ENCODE assay signal across 19 cellular contexts in the genomic region with DNA sequence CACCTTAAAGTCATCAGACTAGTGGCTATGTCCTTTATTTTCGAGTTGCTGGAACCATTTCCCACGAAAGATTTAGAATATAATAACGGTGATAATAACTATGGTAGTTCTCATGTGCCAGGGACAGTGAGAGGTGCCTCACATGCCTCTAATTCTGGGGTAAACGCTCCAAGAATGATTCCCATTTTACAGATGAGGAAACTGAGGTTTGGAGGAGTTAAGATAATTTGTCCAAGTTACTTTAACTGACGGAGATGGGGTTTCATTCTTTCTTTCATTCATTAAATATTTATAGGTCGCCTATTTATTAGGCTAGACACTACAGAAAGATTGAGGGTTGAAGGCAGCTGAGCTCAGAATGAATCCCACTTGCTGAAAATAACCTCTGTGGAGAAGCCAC. TPM values are rescaled to one million over a fixed set of nuclear protein-coding genes. Genes with fewer than 3 reads are reported as not detected.
DNase-seq lines count a peak whose midpoint lies in the region; ATAC-seq, FAIRE-seq and TF ChIP-seq lines count a peak whose summit lies in the region.
"Had no signal": no experiment of that assay in that cellular context is flagged by ENCODE, and none has a peak within 500 bp of the region (broad histone marks: within the 10 kb centered on the region; RNA-seq: fewer than 3 reads in every experiment).

No MANE protein-coding gene starts in this region.

- H3K9ac ChIP-seq in BLaER1 (peak overlapping the region; percentile 35; the same call in 1 of the 2 replicates), endothelial cell of umbilical vein (replicated peaks; ENCODE audit: extremely low read depth, insufficient read depth, low read length) (no peak overlapping the region)

- TF ChIP-seq POLR2A in endothelial cell of umbilical vein (IDR thresholded peaks at IDR 0.05; ENCODE audit: low read depth, low read length): no peak

- CTCF ChIA-PET in CD8-positive, alpha-beta memory T cell (lab: Charles Lee): interaction anchor here (1.3 to 2.4 kb wide), 3 partner anchors 11 to 47 kb away, joined by 4 to 11 read pairs (median 5); no protein-coding TSS in a partner anchor
- CTCF ChIA-PET in activated B cell treated with CpG ODN at 0.5 μM for 24 hours (lab: Charles Lee): no interaction called here
- CTCF ChIA-PET in endothelial cell of umbilical vein (lab: Charles Lee): interaction anchor here (0.9 to 1.9 kb wide), 5 partner anchors 8 to 48 kb away, joined by 3 to 7 read pairs (median 4); no protein-coding TSS in a partner anchor

- H3K9me3 Mint-ChIP-seq in CD8-positive, alpha-beta memory T cell: no peaks in the 10 kb centered on the region
- H3K9me3 Mint-ChIP-seq in activated B cell treated with CpG ODN at 0.5 μM for 24 hours: no peaks in the 10 kb centered on the region

- H3K9me3 ChIP-seq in BLaER1 (no peaks in the 10 kb centered on the region), endothelial cell of umbilical vein (replicated peaks; ENCODE audit: control insufficient read depth, insufficient read depth, low read length) (no peaks in the 10 kb centered on the region)
- no peaks in the 10 kb centered on the region for H3K9me3 ChIP-seq in CD8-positive, alpha-beta memory T cell (ENCODE audit: low read length)
- H3K9me3 ChIP-seq: BE2C, heart left ventricle had no signal

- H3K27ac Mint-ChIP-seq in CD8-positive, alpha-beta memory T cell: peak overlapping the region; percentile 85 to 95 (median 94)
- peak overlapping the region; percentile 36 for H3K27ac Mint-ChIP-seq in activated B cell treated with CpG ODN at 0.5 μM for 24 hours

- no peaks in the 10 kb centered on the region for H4K20me1 ChIP-seq in BLaER1
- H4K20me1 ChIP-seq in endothelial cell of umbilical vein (replicated peaks; ENCODE audit: control insufficient read depth, extremely low read depth, insufficient read depth, low read length): no peaks in the 10 kb centered on the region

- no peak for DNase-seq in CD8-positive, alpha-beta memory T cell
- no peak for DNase-seq in activated B cell treated with CpG ODN at 0.5 μM for 24 hours
- DNase-seq in endothelial cell of umbilical vein (ENCODE audit: low read depth, low spot score): no peak
- DNase-seq in COLO829 (ENCODE audit: low spot score): no peak
- DNase-seq in glomerular visceral epithelial cell (ENCODE audit: extremely low spot score): no peak
- DNase-seq in ureter (ENCODE audit: low spot score): no peak
- DNase-seq: BE2C, cortex of kidney, DMS79, heart left ventricle, mesendoderm, NCI-H1694 treated with DMSO at 0.1 percent for 48 hours, PC-9, retina, substantia nigra, WERI-Rb-1 had no signal

- TF ChIP-seq CTCF in activated B cell treated with CpG ODN at 0.5 μM for 24 hours (IDR thresholded peaks at IDR 0.05): no peak
- no peak for TF ChIP-seq CTCF in endothelial cell of umbilical vein (IDR thresholded peaks at IDR 0.05; ENCODE audit: extremely low read depth in 1 of 2, insufficient read depth in 1 of 2, low read depth in 1 of 2, low read length in 2 of 2)

- no peaks in the 10 kb centered on the region for H3K36me3 Mint-ChIP-seq in CD8-positive, alpha-beta memory T cell
- no peaks in the 10 kb centered on the region for H3K36me3 Mint-ChIP-seq in activated B cell treated with CpG ODN at 0.5 μM for 24 hours (ENCODE audit: low read depth)

- no peak for ATAC-seq in activated B cell treated with CpG ODN at 0.5 μM for 24 hours (ENCODE audit: low read depth)
- ATAC-seq: heart left ventricle, SK-N-SH treated with all-trans-retinoic acid at 6 μM for 48 hours had no signal

- peaks cover 50 to 63% (median 60%) of the 10 kb centered on the region in 3 donors for H3K4me1 Mint-ChIP-seq in CD8-positive, alpha-beta memory T cell
- peaks cover 26% of the 10 kb centered on the region for H3K4me1 Mint-ChIP-seq in activated B cell treated with CpG ODN at 0.5 μM for 24 hours

- BruUV-seq in endothelial cell of umbilical vein (replicated peaks; lab: Mats Ljungman, UMichigan): no TSS peak

- no peaks in the 10 kb centered on the region for H3K9me1 ChIP-seq in endothelial cell of umbilical vein (replicated peaks; ENCODE audit: control insufficient read depth, extremely low read depth, insufficient read depth, low read length)

- H3K36me3 ChIP-seq in BLaER1: no peaks in the 10 kb centered on the region
- H3K36me3 ChIP-seq in CD8-positive, alpha-beta memory T cell (ENCODE audit: insufficient read depth, low read length): no peaks in the 10 kb centered on the region
- no peaks in the 10 kb centered on the region for H3K36me3 ChIP-seq in endothelial cell of umbilical vein (ENCODE audit: control insufficient read depth in 2 of 2, extremely low read depth in 1 of 2, insufficient read depth in 2 of 2, low read length in 2 of 2)
- H3K36me3 ChIP-seq: BE2C, heart left ventricle, WERI-Rb-1 had no signal

- H3K4me1 ChIP-seq in BLaER1 (peaks cover 55% of the 10 kb centered on the region), endothelial cell of umbilical vein (ENCODE audit: control insufficient read depth, extremely low read depth, insufficient read depth, low read length) (peaks cover 13% of the 10 kb centered on the region)
- H3K4me1 ChIP-seq in CD8-positive, alpha-beta memory T cell (ENCODE audit: insufficient read depth, low read length): peaks cover 56% of the 10 kb centered on the region
- H3K4me1 ChIP-seq: BE2C had no signal

- FAIRE-seq in endothelial cell of umbilical vein (lab: Jason Lieb, UNC): peak; percentile 63
- FAIRE-seq: astrocyte had no signal

- H3K4me3 ChIP-seq in BLaER1 (no peak overlapping the region; the same call in 1 of the 2 replicates), endothelial cell of umbilical vein (replicated peaks in 1 of 3; ENCODE audit: insufficient read depth in 1 of 3, low read depth in 1 of 3, low read length in 3 of 3) (no peak overlapping the region)
- peak overlapping the region; percentile 37 for H3K4me3 ChIP-seq in CD8-positive, alpha-beta memory T cell (ENCODE audit: low read length)
- H3K4me3 ChIP-seq: PC-9 had no signal

- H3K27me3 ChIP-seq in BLaER1 (no peaks in the 10 kb centered on the region), endothelial cell of umbilical vein (ENCODE audit: control insufficient read depth in 2 of 2, insufficient read depth in 2 of 2, low read length in 2 of 2) (no peaks in the 10 kb centered on the region)
- H3K27me3 ChIP-seq in CD8-positive, alpha-beta memory T cell (ENCODE audit: insufficient read depth, low read length, poor library complexity, severe bottlenecking): no peaks in the 10 kb centered on the region
- H3K27me3 ChIP-seq: BE2C, heart left ventricle had no signal

- peak overlapping the region; percentile 65 to 84 (median 76) for H3K4me3 Mint-ChIP-seq in CD8-positive, alpha-beta memory T cell
- H3K4me3 Mint-ChIP-seq in activated B cell treated with CpG ODN at 0.5 μM for 24 hours: peak overlapping the region; percentile 2

- intact Hi-C loops in activated B cell treated with CpG ODN at 0.5 μM for 24 hours (cut with micrococcal nuclease): loop anchor here (2.0 kb wide), 1 partner anchor 17 kb away; no protein-coding TSS in a partner anchor
- intact Hi-C loops in endothelial cell of umbilical vein (cut with micrococcal nuclease): no loop called here

- H3K4me2 ChIP-seq in BLaER1: peak overlapping the region; percentile 74
- H3K4me2 ChIP-seq in endothelial cell of umbilical vein (ENCODE audit: insufficient read depth, low read length): no peak overlapping the region
- H3K4me2 ChIP-seq: PC-9 had no signal

- POLR2A ChIA-PET in CD8-positive, alpha-beta memory T cell (lab: Charles Lee): interaction anchor here (0.6 to 1.6 kb wide), 9 partner anchors 9 to 155 kb away, joined by 3 to 11 read pairs (median 4); no protein-coding TSS in a partner anchor
- POLR2A ChIA-PET in activated B cell treated with CpG ODN at 0.5 μM for 24 hours (lab: Charles Lee): interaction anchor here (0.6 to 3.0 kb wide), 2 partner anchors 11 to 161 kb away, joined by 3 to 8 read pairs; no protein-coding TSS in a partner anchor
- POLR2A ChIA-PET in endothelial cell of umbilical vein (lab: Charles Lee): no interaction called here

- peak overlapping the region; percentile 76 for H2AFZ ChIP-seq in endothelial cell of umbilical vein (ENCODE audit: low read depth, low read length)
- H2AFZ ChIP-seq: PC-9 had no signal

- dilution Hi-C loops in endothelial cell of umbilical vein (cut with MboI; ENCODE audit: extremely low pct_ligation_motif_present, low sequenced_read_pairs): no loop called here

- H3K79me2 ChIP-seq in endothelial cell of umbilical vein (ENCODE audit: control insufficient read depth, insufficient read depth, low read length): no peaks in the 10 kb centered on the region

- H3K27ac ChIP-seq in BLaER1: peak overlapping the region; percentile 73
- H3K27ac ChIP-seq in CD8-positive, alpha-beta memory T cell (ENCODE audit: low read depth, low read length): peak overlapping the region; percentile 52
- no peak overlapping the region for H3K27ac ChIP-seq in endothelial cell of umbilical vein (ENCODE audit: insufficient read depth, low read depth, low read length)
- H3K27ac ChIP-seq: heart left ventricle, PC-9, WERI-Rb-1 had no signal

- H3K27me3 Mint-ChIP-seq in CD8-positive, alpha-beta memory T cell: no peaks in the 10 kb centered on the region
- no peaks in the 10 kb centered on the region for H3K27me3 Mint-ChIP-seq in activated B cell treated with CpG ODN at 0.5 μM for 24 hours

TF ChIP-seq in endothelial cell of umbilical vein, 7 proteins besides CTCF, POLR2A, EP300 and RAD21:
- TF ChIP-seq FOS (IDR thresholded peaks at IDR 0.05; ENCODE audit: borderline replicate concordance, insufficient read depth, low read length): no peak
- TF ChIP-seq EZH2 (IDR thresholded peaks at IDR 0.05; ENCODE audit: borderline replicate concordance, low read depth, low read length, severe bottlenecking): no peak
- TF ChIP-seq GATA2 (IDR thresholded peaks at IDR 0.05; ENCODE audit: insufficient read depth, insufficient read length, low read depth, low read length): no peak
- TF ChIP-seq JUN (IDR thresholded peaks at IDR 0.05; ENCODE audit: borderline replicate concordance, insufficient read depth, insufficient read length, low read depth): no peak
- TF ChIP-seq POLR2AphosphoS5 (IDR thresholded peaks at IDR 0.05; ENCODE audit: insufficient read depth, low read depth, low read length): no peak

RNA-seq across cellular contexts. Expression of gene FOS, which starts 30.7 kb away (rescaled TPM):
- 10 to 100 TPM; 15.2 to 16.8 TPM for total RNA-seq in CD8-positive, alpha-beta memory T cell
- polyA plus RNA-seq in CD8-positive, alpha-beta memory T cell: 768 TPM
- 27.1 and 37.8 TPM in 2 replicates for total RNA-seq in activated B cell treated with CpG ODN at 0.5 μM for 24 hours
- 9.2 and 63.2 TPM in 2 replicates for total RNA-seq in endothelial cell of umbilical vein
- 41.6 and 55.6 TPM in 2 replicates for polyA plus RNA-seq in endothelial cell of umbilical vein
- 26.6 and 60.9 TPM in 2 replicates for polyA plus RNA-seq in endothelial cell of umbilical vein (2011; cell fraction: cytosol; rRNA removed)
- 187 and 302 TPM in 2 replicates for polyA plus RNA-seq in endothelial cell of umbilical vein (2011; cell fraction: nucleus; rRNA removed)
- 1.9 and 7.0 TPM in 2 replicates for polyA plus RNA-seq in endothelial cell of umbilical vein (2012)
- 38.7 and 58.4 TPM in 2 replicates for polyA minus RNA-seq in endothelial cell of umbilical vein
- 55.3 TPM for polyA minus RNA-seq in endothelial cell of umbilical vein (2011; cell fraction: cytosol; rRNA and poly(A)+ RNA removed)
- 149 and 293 TPM in 2 replicates for polyA minus RNA-seq in endothelial cell of umbilical vein (2011; cell fraction: nucleus; rRNA and poly(A)+ RNA removed)
- 158 TPM for total RNA-seq in ureter
